Comparison of ENCODE assay signal across 27 cellular contexts in genomic region chr17:54046570-54046969, GRCh38.
"Had no signal": no experiment of that assay in that cellular context is flagged by ENCODE, and none has a peak within 500 bp of the region (broad histone marks: within the 10 kb centered on the region; RNA-seq: fewer than 3 reads in every experiment).

No MANE protein-coding gene starts in this region.

- H3K4me3 ChIP-seq: stomach, suprapubic skin, testis, thoracic aorta, thyroid gland, tibial artery, tibial nerve, transverse colon, upper lobe of left lung, upper lobe of right lung, uterus, vagina had no signal

- H3K27me3 ChIP-seq: stomach, suprapubic skin, testis, thyroid gland, tibial artery, tibial nerve, transverse colon, upper lobe of left lung, upper lobe of right lung, uterus, vagina had no signal

- FAIRE-seq: urothelium cell line had no signal

- H3K27ac ChIP-seq: stomach, suprapubic skin, testis, thoracic aorta, thyroid gland, tibial artery, tibial nerve, transverse colon, upper lobe of left lung, upper lobe of right lung, uterus, vagina had no signal

- H3K4me1 ChIP-seq: stomach, suprapubic skin, testis, thyroid gland, tibial artery, tibial nerve, transverse colon, upper lobe of left lung, upper lobe of right lung, uterus, vagina had no signal

- H3K36me3 ChIP-seq: stomach, suprapubic skin, thoracic aorta, thyroid gland, tibial artery, tibial nerve, transverse colon, upper lobe of left lung, upper lobe of right lung, uterus, vagina had no signal

- H3K9me3 ChIP-seq: testis, thoracic aorta, thyroid gland, tibial artery, upper lobe of right lung, uterus, vagina had no signal

- ATAC-seq: stimulated activated effector memory CD8-positive, alpha-beta T cell treated with anti-CD3 and anti-CD28 coated beads, Interleukin-12 subunit alpha, Interleukin-12 subunit beta, amount 100 ng/mL, for 72 hours; stimulated activated memory B cell treated with anti-CD40 and anti-IgM and Interleukin-4, amounts not matched to agents 10 μg/mL and 1 μg/mL and 100 μg/mL, for 72 hours; stimulated activated naive B cell treated with anti-CD40 and anti-IgM and Interleukin-4, amounts not matched to agents 10 μg/mL and 1 μg/mL and 100 μg/mL, for 72 hours; stimulated activated naive CD8-positive, alpha-beta T cell treated with anti-CD3 and anti-CD28 coated beads, Interleukin-15, amount 100 ng/mL, for 72 hours; stimulated activated naive CD8-positive, alpha-beta T cell treated with anti-CD3 and anti-CD28 coated beads, Interleukin-15, Interleukin-2, amounts not matched to agents 100 U/mL and 50 U/mL, for 24 hours; upper lobe of right lung had no signal

- DNase-seq: stimulated activated CD4-positive, alpha-beta T cell treated with anti-CD3 and anti-CD28 coated beads, Interleukin-2, amount 100 ng/mL, for 48 hours; stimulated activated CD4-positive, alpha-beta T cell treated with anti-CD3 and anti-CD28 coated beads, Interleukin-4, amount 100 ng/mL, for 1 hour; stimulated activated CD4-positive, alpha-beta T cell treated with anti-CD3 and anti-CD28 coated beads, Interleukin-4, amount 100 ng/mL, for 24 hours; stimulated activated CD4-positive, alpha-beta T cell treated with anti-CD3 and anti-CD28 coated beads, Interleukin-4, amount 100 ng/mL, for 4 hours; stimulated activated CD8-positive, alpha-beta memory T cell treated with anti-CD3 and anti-CD28 coated beads, Interleukin-4, amount 100 ng/mL, for 48 hours; stimulated activated naive B cell treated with anti-CD40 and anti-IgM and Interleukin-4, amounts not matched to agents 10 μg/mL and 1 μg/mL and 100 μg/mL, for 72 hours; stimulated activated naive CD4-positive, alpha-beta T cell; stimulated activated naive CD4-positive, alpha-beta T cell treated with Interleukin-2 at 50 U/mL for 16 hours; stimulated activated naive CD8-positive, alpha-beta T cell treated with anti-CD3 and anti-CD28 coated beads, Interleukin-15, amount 100 ng/mL, for 72 hours; stimulated activated naive CD8-positive, alpha-beta T cell treated with anti-CD3 and anti-CD28 coated beads, Interleukin-15, Interleukin-2, amounts not matched to agents 100 U/mL and 50 U/mL, for 24 hours; stomach; substantia nigra; testis; thyroid gland; tibial artery; transverse colon; trophoblast cell; upper lobe of left lung; upper lobe of right lung; uterus had no signal
